ENCODE assay signal across 24 cellular contexts in genomic region chr3:123154346-123154985, GRCh38. TPM values are rescaled to one million over a fixed set of nuclear protein-coding genes. Genes with fewer than 3 reads are reported as not detected.
DNase-seq lines count a peak whose midpoint lies in the region; ATAC-seq and TF ChIP-seq lines count a peak whose summit lies in the region.
"Had no signal": no experiment of that assay in that cellular context is flagged by ENCODE, and none has a peak within 500 bp of the region (broad histone marks: within the 10 kb centered on the region; RNA-seq: fewer than 3 reads in every experiment).

No MANE protein-coding gene starts in this region.

- H4K8ac ChIP-seq in H9 (replicated peaks; ENCODE audit: insufficient read length, low read depth, low read length) = no peak overlapping the region

- H3K4me1 Mint-ChIP-seq in H9 = peaks cover 2 to 6% of the 10 kb centered on the region in 2 experiments; a peak in 2 of 4 replicates
- H3K4me1 Mint-ChIP-seq in chondrocyte (ENCODE audit: low read depth) = no peaks in the 10 kb centered on the region
- peaks cover 5% of the 10 kb centered on the region for H3K4me1 Mint-ChIP-seq in T-helper 17 cell
- H3K4me1 Mint-ChIP-seq: activated naive CD4-positive, alpha-beta T cell treated with anti-CD3 and anti-CD28 coated beads, Interleukin-2, amount 50 U/mL, for 24 hours had no signal

- H2BK15ac ChIP-seq in H9 (ENCODE audit: low read depth, low read length) = no peak overlapping the region

- intact Hi-C loops in A673 (cut with micrococcal nuclease; ENCODE audit: unreplicated experiment) (loop anchor here (5.0 kb wide), 1 partner anchor 103 kb away; no protein-coding TSS in a partner anchor), sciatic nerve (cut with DNase I) (no loop called here)

- H3K4me3 Mint-ChIP-seq in H9 (no peak overlapping the region), chondrocyte (ENCODE audit: unreplicated experiment) (no peak overlapping the region), T-helper 17 cell (no peak overlapping the region)
- H3K4me3 Mint-ChIP-seq: activated naive CD4-positive, alpha-beta T cell treated with anti-CD3 and anti-CD28 coated beads, Interleukin-2, amount 50 U/mL, for 24 hours; activated T-helper 1 cell treated with anti-CD3 and anti-CD28 coated beads, Interleukin-12 subunit alpha, Interleukin-12 subunit beta, Interleukin-2, Interleukin-4 antibody, amounts not matched to agents 30 ng/mL and 10 ng/mL and 1 ng/mL, durations not matched to agents 14 hours and 24 hours and 36 hours; CD4-positive, alpha-beta memory T cell had no signal

- no peak overlapping the region for H3K56ac ChIP-seq in H9 (ENCODE audit: insufficient read length, low read depth, low read length)

- DNase-seq in A673 (ENCODE audit: low spot score) (no peak), H9 (peak; percentile 15), chondrocyte (ENCODE audit: low spot score) (peak; percentile 55), T-helper 17 cell (no peak), retina (no peak), sciatic nerve (ENCODE audit: low spot score) (no peak)
- DNase-seq: activated CD4-positive, CD25-positive, alpha-beta regulatory T cell treated with anti-CD3 and anti-CD28 coated beads, Interleukin-2, amount 50 U/mL, for 72 hours; CD4-positive, alpha-beta memory T cell; cerebellar nuclear complex; effector CD8-positive, alpha-beta T cell; mammary epithelial cell; MM.1S; naive B cell; NCI-H146; NCI-H510A treated with DMSO at 0.1 percent for 48 hours had no signal

- no peak overlapping the region for H3K4me3 ChIP-seq in A673 (ENCODE audit: low read depth, low read length, poor library complexity, severe bottlenecking)
- H3K4me3 ChIP-seq in mucosa of stomach (ENCODE audit: low read length) = no peak overlapping the region
- H3K4me3 ChIP-seq: gastroesophageal sphincter, HAP-1, suprapubic skin had no signal

- H3K27ac Mint-ChIP-seq in H9 (peak overlapping the region in 2 of 3 experiments; percentile 59 to 64; a peak in 4 of 7 replicates), chondrocyte (ENCODE audit: unreplicated experiment) (no peak overlapping the region), T-helper 17 cell (no peak overlapping the region)
- H3K27ac Mint-ChIP-seq: activated naive CD4-positive, alpha-beta T cell treated with anti-CD3 and anti-CD28 coated beads, Interleukin-2, amount 50 U/mL, for 24 hours; activated T-helper 1 cell treated with anti-CD3 and anti-CD28 coated beads, Interleukin-12 subunit alpha, Interleukin-12 subunit beta, Interleukin-2, Interleukin-4 antibody, amounts not matched to agents 30 ng/mL and 10 ng/mL and 1 ng/mL, durations not matched to agents 14 hours and 24 hours and 36 hours; CD4-positive, alpha-beta memory T cell had no signal

- no peak overlapping the region for H2BK5ac ChIP-seq in H9 (ENCODE audit: insufficient read length, low read length)

- CTCF ChIA-PET in A673 (lab: Charles Lee) = no interaction called here

- H3K9ac ChIP-seq in H9 (ENCODE audit: extremely low read depth, insufficient read length, low read length) = no peak overlapping the region
- peak overlapping the region; percentile 14 for H3K9ac ChIP-seq in mucosa of stomach (ENCODE audit: low read length)
- H3K9ac ChIP-seq: parathyroid adenoma had no signal

- H3K27me3 Mint-ChIP-seq in H9 (ENCODE audit: low read depth) = no peaks in the 10 kb centered on the region
- no peaks in the 10 kb centered on the region for H3K27me3 Mint-ChIP-seq in chondrocyte (ENCODE audit: low read depth)
- H3K27me3 Mint-ChIP-seq in T-helper 17 cell = no peaks in the 10 kb centered on the region
- H3K27me3 Mint-ChIP-seq: activated naive CD4-positive, alpha-beta T cell treated with anti-CD3 and anti-CD28 coated beads, Interleukin-2, amount 50 U/mL, for 24 hours; CD4-positive, alpha-beta memory T cell; naive B cell had no signal

- no peak overlapping the region for H2BK120ac ChIP-seq in H9 (ENCODE audit: low read depth, low read length, poor library complexity, severe bottlenecking)

- H3K4ac ChIP-seq in H9 (ENCODE audit: low read depth, low read length) = no peak overlapping the region

- no CpG with 5 or more reads among the region's 6 CpGs for WGBS in H9 (ENCODE audit: extremely low coverage, insufficient read length, low lambda C conversion rate)

- H3K9me3 Mint-ChIP-seq in H9 (no peaks in the 10 kb centered on the region), chondrocyte (ENCODE audit: low read depth) (no peaks in the 10 kb centered on the region)
- H3K9me3 Mint-ChIP-seq: activated naive CD4-positive, alpha-beta T cell treated with anti-CD3 and anti-CD28 coated beads, Interleukin-2, amount 50 U/mL, for 24 hours had no signal

- no peak overlapping the region for H2AK5ac ChIP-seq in H9 (ENCODE audit: insufficient read length, low read length)

- H3K14ac ChIP-seq in H9 (ENCODE audit: insufficient read depth, low read length) = no peak overlapping the region; the same call in 1 of the 2 replicates

- H3K4me2 ChIP-seq in H9 (ENCODE audit: insufficient read depth, insufficient read length, low read length) = no peak overlapping the region

- POLR2A ChIA-PET in A673 (lab: Charles Lee; ENCODE audit: low non-redundant PET) = no interaction called here

- no peak overlapping the region for H2BK20ac ChIP-seq in H9 (ENCODE audit: low read depth, low read length, poor library complexity, severe bottlenecking)

- no peak overlapping the region for H3K23ac ChIP-seq in H9 (ENCODE audit: insufficient read length, low read depth, low read length)

- H2BK12ac ChIP-seq in H9 (ENCODE audit: insufficient read length, low read depth, low read length) = no peak overlapping the region

- H3K36me3 Mint-ChIP-seq in H9 (ENCODE audit: insufficient read depth in 1 of 3, low read depth in 3 of 3) = peaks cover 13 to 34% (median 15%) of the 10 kb centered on the region in 3 experiments; a peak in 6 of 7 replicates
- peaks cover 36% of the 10 kb centered on the region for H3K36me3 Mint-ChIP-seq in chondrocyte (ENCODE audit: low read depth)
- H3K36me3 Mint-ChIP-seq in T-helper 17 cell (ENCODE audit: low read depth) = peaks cover 8% of the 10 kb centered on the region

- H3K18ac ChIP-seq in H9 (ENCODE audit: insufficient read length, low read depth, low read length) = no peak overlapping the region

- peak overlapping the region; percentile 45 for H3K27ac ChIP-seq in A673 (ENCODE audit: low read depth, low read length, poor library complexity, severe bottlenecking)
- H3K27ac ChIP-seq in H9 (ENCODE audit: insufficient read length, low read depth, low read length) = no peak overlapping the region
- H3K27ac ChIP-seq: gastroesophageal sphincter, parathyroid adenoma had no signal

- TF ChIP-seq CTCF in A673 (conservative IDR thresholded peaks at IDR 0.05; ENCODE audit: low read depth, low read length) (no peak), H9 (conservative IDR thresholded peaks at IDR 0.05) (no peak), chondrocyte (IDR thresholded peaks at IDR 0.05) (no peak)

- H4K91ac ChIP-seq in H9 (ENCODE audit: insufficient read length, low read depth, low read length) = no peak overlapping the region

- no TSS peak for BruUV-seq in A673 (replicated peaks; lab: Mats Ljungman, UMichigan)

- H3K79me2 ChIP-seq in H9 (ENCODE audit: insufficient read depth, low read length) = no peaks in the 10 kb centered on the region
- H3K79me2 ChIP-seq: parathyroid adenoma had no signal

- no peak overlapping the region for H2AFZ ChIP-seq in H9 (ENCODE audit: low read length)
- H2AFZ ChIP-seq: parathyroid adenoma had no signal

- H3K36me3 ChIP-seq in A673 (ENCODE audit: insufficient read depth, low read length, poor library complexity, severe bottlenecking) (peaks cover 22% of the 10 kb centered on the region), mucosa of stomach (ENCODE audit: control insufficient read depth, insufficient read depth, low read length) (peaks cover 9% of the 10 kb centered on the region)

- no peak for ATAC-seq in HG02885 (IDR thresholded peaks at IDR 0.05; ENCODE audit: poor library complexity, unreplicated experiment)
- no peak for ATAC-seq in T-helper 17 cell
- no peak for ATAC-seq in sciatic nerve
- ATAC-seq: esophagus mucosa, gastroesophageal sphincter had no signal

- H3K4me1 ChIP-seq in A673 (ENCODE audit: insufficient read depth, low read length, poor library complexity, severe bottlenecking) = peaks cover 23% of the 10 kb centered on the region
- H3K4me1 ChIP-seq in H9 (ENCODE audit: insufficient read depth, low read length) = no peaks in the 10 kb centered on the region
- H3K4me1 ChIP-seq in mucosa of stomach (ENCODE audit: control insufficient read depth, insufficient read depth, low read length) = peaks cover 52% of the 10 kb centered on the region
- H3K4me1 ChIP-seq: gastroesophageal sphincter, HAP-1, parathyroid adenoma, suprapubic skin had no signal

- no peak overlapping the region for H3T11ph ChIP-seq in H9 (ENCODE audit: low read length)

- no peaks in the 10 kb centered on the region for H4K20me1 ChIP-seq in H9 (ENCODE audit: control insufficient read depth, insufficient read depth, insufficient read length)

- no peak overlapping the region for H4K5ac ChIP-seq in H9 (ENCODE audit: insufficient read length, low read depth, low read length)

- no peaks in the 10 kb centered on the region for H3K23me2 ChIP-seq in H9 (ENCODE audit: insufficient read length, low read depth, low read length, poor library complexity, severe bottlenecking)

- H3K79me1 ChIP-seq in H9 (ENCODE audit: insufficient read depth, low read depth, low read length, poor library complexity, severe bottlenecking) = no peaks in the 10 kb centered on the region

- no peaks in the 10 kb centered on the region for H3K9me3 ChIP-seq in A673 (ENCODE audit: low read depth, low read length, poor library complexity, severe bottlenecking)
- no peaks in the 10 kb centered on the region for H3K9me3 ChIP-seq in H9 (ENCODE audit: control insufficient read depth, low read depth, low read length)
- no peaks in the 10 kb centered on the region for H3K9me3 ChIP-seq in mucosa of stomach (ENCODE audit: control insufficient read depth, low read length)
- no peaks in the 10 kb centered on the region for H3K9me3 ChIP-seq in T-helper 17 cell (ENCODE audit: control insufficient read depth, low read length, poor library complexity, severe bottlenecking)
- H3K9me3 ChIP-seq: gastroesophageal sphincter, HAP-1, suprapubic skin had no signal

- H3K27me3 ChIP-seq in A673 (replicated peaks; ENCODE audit: insufficient read depth, low read depth, low read length, poor library complexity) = no peaks in the 10 kb centered on the region
- no peaks in the 10 kb centered on the region for H3K27me3 ChIP-seq in H9 (ENCODE audit: insufficient read depth, low read length)
- H3K27me3 ChIP-seq in mucosa of stomach (ENCODE audit: control insufficient read depth, insufficient read depth, low read length) = no peaks in the 10 kb centered on the region
- H3K27me3 ChIP-seq: gastroesophageal sphincter, suprapubic skin had no signal

RNA-seq across cellular contexts. Expression of gene SEC22A, which starts 47.3 kb away (rescaled TPM):
- total RNA-seq in A673 (2021) = 21.0 and 21.6 TPM in 2 replicates
- total RNA-seq in H9 (2021) = 6.2 and 9.9 TPM in 2 replicates
- 14.4 to 20.2 TPM (median 16.7 TPM) in 3 replicates for total RNA-seq in chondrocyte
- total RNA-seq in T-helper 17 cell = 10 to 100 TPM; 17.2 to 19.2 TPM
- total RNA-seq in sciatic nerve = 16.2 TPM

Comparison
In these comparisons a context has a peak if more than half of its experiments do, and no peak if none do; other contexts are left out.
1. DNase-seq: peak in H9 (single experiment) and chondrocyte (single experiment); none in A673 (single experiment), T-helper 17 cell (0 of 3), retina (single experiment) and sciatic nerve (single experiment).
2. H3K27ac Mint-ChIP-seq: peak in H9 (2 of 3); none in chondrocyte (single experiment) and T-helper 17 cell (single experiment).